ENCODE assay signal across 8 cellular contexts in genomic region chr18:75209129-75209951, GRCh38. TPM values are rescaled to one million over a fixed set of nuclear protein-coding genes. Genes with fewer than 3 reads are reported as not detected.
A peak's percentile ranks its signal among the peaks of the same experiment; 100 is the strongest.
DNase-seq lines count a peak whose midpoint lies in the region; TF ChIP-seq lines count a peak whose summit lies in the region.

Gene PTGR3, minus strand, starts transcription at chr18:75209139. Its CDS starts 81 bp downstream, at chr18:75209058.

- no peaks in the 10 kb centered on the region for H3K36me3 ChIP-seq in H7 (replicated peaks; ENCODE audit: control insufficient read depth, insufficient read depth, low read length)
- H3K36me3 ChIP-seq in MG63, result no peaks in the 10 kb centered on the region
- H3K36me3 ChIP-seq in SJCRH30, result no peaks in the 10 kb centered on the region
- no peaks in the 10 kb centered on the region for H3K36me3 ChIP-seq in neural cell (ENCODE audit: insufficient read depth, low read length)

- DNase-seq in ELR (ENCODE audit: low read depth) (peak; percentile 89), H7 (peak; percentile 92), MG63 (peak; percentile 88), SJCRH30 (peak; percentile 79 to 84), activated gamma-delta T cell treated with Interleukin-2 at 50 U/mL for 16 hours (peak; percentile 74), fibroblast of the conjunctiva (ENCODE audit: low read depth) (peak; percentile 78), superior temporal gyrus (ENCODE audit: extremely low spot score) (peak; percentile 77)

- H3F3A ChIP-seq in neural cell (ENCODE audit: insufficient read depth, low read length, poor library complexity, severe bottlenecking), result peaks cover 4% of the 10 kb centered on the region

- peak within 1 kb of the TSS; percentile 57 for H3K9ac ChIP-seq in neural cell (ENCODE audit: low read length)

- H3K27ac ChIP-seq in SJCRH30 (peak within 1 kb of the TSS; percentile 81), neural cell (ENCODE audit: low read length) (no peak within 1 kb of the TSS)

- H3K27me3 ChIP-seq in H7 (ENCODE audit: control insufficient read depth, insufficient read depth, low read length), result peaks cover 66% of the 10 kb centered on the region
- H3K27me3 ChIP-seq in MG63, result peaks cover 2% of the 10 kb centered on the region; the same call in 1 of the 2 replicates
- no peaks in the 10 kb centered on the region for H3K27me3 ChIP-seq in SJCRH30
- H3K27me3 ChIP-seq in neural cell (ENCODE audit: insufficient read depth, low read depth, low read length), result peaks cover 83% of the 10 kb centered on the region

- H3K4me2 ChIP-seq in neural cell (ENCODE audit: low read length), result peak within 1 kb of the TSS; percentile 63

- H3K79me2 ChIP-seq in neural cell (replicated peaks; ENCODE audit: insufficient read depth, low read length), result peaks cover 25% of the 10 kb centered on the region

- no peak for TF ChIP-seq EP300 in neural cell (conservative IDR thresholded peaks at IDR 0.05; ENCODE audit: poor library complexity, severe bottlenecking)

- H3K4me3 ChIP-seq in H7 (ENCODE audit: insufficient read depth, low read depth, low read length), result peak within 1 kb of the TSS; percentile 80
- peak within 1 kb of the TSS; percentile 73 for H3K4me3 ChIP-seq in MG63
- peak within 1 kb of the TSS; percentile 91 for H3K4me3 ChIP-seq in SJCRH30
- H3K4me3 ChIP-seq in neural cell (ENCODE audit: low read length), result peak within 1 kb of the TSS; percentile 75

- TF ChIP-seq CTCF in neural cell (IDR thresholded peaks at IDR 0.05; ENCODE audit: poor library complexity, severe bottlenecking), result no peak

- H3K9me2 ChIP-seq in neural cell (ENCODE audit: insufficient read depth, low read length), result no peaks in the 10 kb centered on the region

- peaks cover 5% of the 10 kb centered on the region for H4K20me1 ChIP-seq in neural cell (ENCODE audit: insufficient read depth)

- H2AFZ ChIP-seq in neural cell (ENCODE audit: low read depth, low read length), result no peak within 1 kb of the TSS

- no peaks in the 10 kb centered on the region for H3K4me1 ChIP-seq in SJCRH30

- TF ChIP-seq RAD21 in neural cell (conservative IDR thresholded peaks at IDR 0.05), result peak; percentile 43

- H3K9me3 ChIP-seq in MG63 (no peaks in the 10 kb centered on the region), SJCRH30 (replicated peaks) (no peaks in the 10 kb centered on the region), neural cell (ENCODE audit: low read length) (no peaks in the 10 kb centered on the region)

TF ChIP-seq in neural cell, 6 proteins besides CTCF, POLR2A, EP300 and RAD21:
- TF ChIP-seq POLR2AphosphoS5 (IDR thresholded peaks at IDR 0.05), result no peak
- TF ChIP-seq MXI1 (conservative IDR thresholded peaks at IDR 0.05; ENCODE audit: poor library complexity, severe bottlenecking), result peak; percentile 62
- peak; percentile 39 for TF ChIP-seq SMC3 (conservative IDR thresholded peaks at IDR 0.05; ENCODE audit: poor library complexity)
- TF ChIP-seq TAF1 (IDR thresholded peaks at IDR 0.05; ENCODE audit: low read depth), result no peak
- no peak for TF ChIP-seq EZH2 (IDR thresholded peaks at IDR 0.05; ENCODE audit: borderline replicate concordance, insufficient read depth, low read length, poor library complexity, severe bottlenecking)
- no peak for TF ChIP-seq REST (IDR thresholded peaks at IDR 0.05; ENCODE audit: borderline replicate concordance)
TF ChIP-seq in neural cell: peak in this region for 2.

RNA-seq across cellular contexts. Expression of gene PTGR3, which starts in this region (rescaled TPM):
- 16.1 and 18.1 TPM in 2 replicates for total RNA-seq in H7 (2014; rRNA removed; shearing (Covaris generic))
- total RNA-seq in MG63 (2014; rRNA removed; shearing (Covaris generic); ENCODE audit: low replicate concordance), result 8.0 and 21.6 TPM in 2 replicates
- total RNA-seq in SJCRH30 (2014; rRNA removed; shearing (Covaris generic)), result 8.7 and 12.2 TPM in 2 replicates
- 2.9 and 5.9 TPM in 2 replicates for polyA plus RNA-seq in neural cell
- polyA minus RNA-seq in neural cell, result 3.7 and 5.8 TPM in 2 replicates
